In the genomic region with DNA sequence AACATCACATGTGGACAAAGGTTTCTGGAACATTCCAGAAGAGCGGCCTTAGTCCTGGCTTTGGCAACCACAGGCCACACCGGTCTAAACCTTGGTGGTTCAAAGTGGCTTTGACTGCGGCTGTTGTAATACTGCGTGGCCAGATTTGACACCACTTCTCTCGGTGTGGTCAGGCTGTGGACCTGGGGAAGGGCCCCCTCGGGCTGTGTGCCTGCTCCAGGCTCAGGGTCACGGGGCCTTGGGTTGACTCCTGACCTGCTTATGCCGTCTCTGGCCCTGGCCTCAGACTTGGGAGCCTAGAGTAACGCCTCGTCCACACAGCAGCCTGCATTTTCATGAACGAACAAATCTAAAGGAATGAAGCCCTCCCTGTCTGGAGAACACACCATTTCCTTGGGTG, we compare ENCODE assay signal across 27 cellular contexts.
"Had no signal": no experiment of that assay in that cellular context is flagged by ENCODE, and none has a peak within 500 bp of the region (broad histone marks: within the 10 kb centered on the region; RNA-seq: fewer than 3 reads in every experiment).

No MANE protein-coding gene starts in this region.

- H3K9me3 ChIP-seq: breast epithelium, gastrocnemius medialis, thoracic aorta, vagina had no signal

- FAIRE-seq: keratinocyte had no signal

- H3K4me1 Mint-ChIP-seq: activated naive CD4-positive, alpha-beta T cell treated with anti-CD3 and anti-CD28 coated beads, Interleukin-2, amount 50 U/mL, for 24 hours; activated naive CD8-positive, alpha-beta T cell treated with anti-CD3 and anti-CD28 coated beads, Interleukin-2, amount 50 U/mL, for 24 hours; activated T-helper 17 cell treated with anti-CD3 and anti-CD28 coated beads, Interleukin-2, amount 50 U/mL, for 72 hours; central memory CD8-positive, alpha-beta T cell; naive thymus-derived CD4-positive, alpha-beta T cell had no signal

- H3K36me3 ChIP-seq: breast epithelium, gastrocnemius medialis, thoracic aorta, vagina had no signal

- H3K27ac ChIP-seq: breast epithelium, gastrocnemius medialis, hepatocyte, thoracic aorta, vagina had no signal

- H3K36me3 Mint-ChIP-seq: activated naive CD4-positive, alpha-beta T cell treated with anti-CD3 and anti-CD28 coated beads, Interleukin-2, amount 50 U/mL, for 24 hours; naive thymus-derived CD4-positive, alpha-beta T cell had no signal

- H3K27me3 Mint-ChIP-seq: activated naive CD8-positive, alpha-beta T cell treated with anti-CD3 and anti-CD28 coated beads, Interleukin-2, amount 50 U/mL, for 24 hours; activated T-cell treated with anti-CD3 and anti-CD28 coated beads, Interleukin-2, amount 50 U/mL, for 24 hours; activated T-helper 17 cell treated with anti-CD3 and anti-CD28 coated beads, Interleukin-2, amount 50 U/mL, for 72 hours; central memory CD8-positive, alpha-beta T cell had no signal

- H3K79me2 ChIP-seq: hepatocyte had no signal

- H3K4me3 ChIP-seq: breast epithelium, gastrocnemius medialis, hepatocyte, thoracic aorta, vagina had no signal

- DNase-seq: activated CD4-positive, alpha-beta T cell treated with anti-CD3 and anti-CD28 coated beads for 48 hours; activated CD4-positive, alpha-beta T cell treated with anti-CD3 and anti-CD28 coated beads, Interleukin-2, amount 50 U/mL, for 48 hours; activated CD8-positive, alpha-beta memory T cell treated with anti-CD3 and anti-CD28 coated beads, Interleukin-2, amount 50 U/mL, for 4 hours; activated gamma-delta T cell treated with Interleukin-2 at 50 U/mL for 16 hours; activated naive CD8-positive, alpha-beta T cell treated with anti-CD3 and anti-CD28 coated beads, Interleukin-2, amount 50 U/mL, for 24 hours; activated T-cell treated with anti-CD3 and anti-CD28 coated beads, Interleukin-2, amount 50 U/mL, for 24 hours; dermis blood vessel endothelial cell; effector memory CD4-positive, alpha-beta T cell; erythroblast; gastrocnemius medialis; glutamatergic neuron; left colon; midbrain; naive thymus-derived CD4-positive, alpha-beta T cell; right cardiac atrium; stimulated activated CD4-positive, alpha-beta T cell treated with anti-CD3 and anti-CD28 coated beads, Interleukin-2, amount 100 ng/mL, for 48 hours; stimulated activated naive CD8-positive, alpha-beta T cell treated with anti-CD3 and anti-CD28 coated beads, Interleukin-15, Interleukin-2, amounts not matched to agents 100 U/mL and 50 U/mL, for 24 hours; trophoblast cell had no signal

- H3K9me3 Mint-ChIP-seq: activated naive CD4-positive, alpha-beta T cell treated with anti-CD3 and anti-CD28 coated beads, Interleukin-2, amount 50 U/mL, for 24 hours; activated naive CD8-positive, alpha-beta T cell treated with anti-CD3 and anti-CD28 coated beads, Interleukin-2, amount 50 U/mL, for 24 hours; activated T-cell treated with anti-CD3 and anti-CD28 coated beads, Interleukin-2, amount 50 U/mL, for 24 hours; activated T-helper 17 cell treated with anti-CD3 and anti-CD28 coated beads, Interleukin-2, amount 50 U/mL, for 72 hours; central memory CD8-positive, alpha-beta T cell; naive thymus-derived CD4-positive, alpha-beta T cell; neural crest cell had no signal

- ATAC-seq: activated naive CD8-positive, alpha-beta T cell treated with anti-CD3 and anti-CD28 coated beads, Interleukin-2, amount 50 U/mL, for 24 hours; activated T-helper 17 cell treated with anti-CD3 and anti-CD28 coated beads, Interleukin-2, amount 50 U/mL, for 72 hours; gastrocnemius medialis; left colon; naive thymus-derived CD4-positive, alpha-beta T cell; right cardiac atrium; stimulated activated naive CD8-positive, alpha-beta T cell treated with anti-CD3 and anti-CD28 coated beads, Interleukin-15, Interleukin-2, amounts not matched to agents 100 U/mL and 50 U/mL, for 24 hours had no signal

- H3K4me3 Mint-ChIP-seq: activated naive CD4-positive, alpha-beta T cell treated with anti-CD3 and anti-CD28 coated beads, Interleukin-2, amount 50 U/mL, for 24 hours; activated naive CD8-positive, alpha-beta T cell treated with anti-CD3 and anti-CD28 coated beads, Interleukin-2, amount 50 U/mL, for 24 hours; activated T-cell treated with anti-CD3 and anti-CD28 coated beads, Interleukin-2, amount 50 U/mL, for 24 hours; activated T-helper 17 cell treated with anti-CD3 and anti-CD28 coated beads, Interleukin-2, amount 50 U/mL, for 72 hours; central memory CD8-positive, alpha-beta T cell; naive thymus-derived CD4-positive, alpha-beta T cell; neural crest cell had no signal

- H3K27me3 ChIP-seq: breast epithelium, gastrocnemius medialis, hepatocyte, vagina had no signal

- H2AFZ ChIP-seq: hepatocyte had no signal

- H3K27ac Mint-ChIP-seq: activated naive CD4-positive, alpha-beta T cell treated with anti-CD3 and anti-CD28 coated beads, Interleukin-2, amount 50 U/mL, for 24 hours; activated naive CD8-positive, alpha-beta T cell treated with anti-CD3 and anti-CD28 coated beads, Interleukin-2, amount 50 U/mL, for 24 hours; activated T-cell treated with anti-CD3 and anti-CD28 coated beads, Interleukin-2, amount 50 U/mL, for 24 hours; activated T-helper 17 cell treated with anti-CD3 and anti-CD28 coated beads, Interleukin-2, amount 50 U/mL, for 72 hours; naive thymus-derived CD4-positive, alpha-beta T cell had no signal

- H3K4me2 ChIP-seq: hepatocyte had no signal

- H3K4me1 ChIP-seq: breast epithelium, gastrocnemius medialis, vagina had no signal
